In the genomic region with DNA sequence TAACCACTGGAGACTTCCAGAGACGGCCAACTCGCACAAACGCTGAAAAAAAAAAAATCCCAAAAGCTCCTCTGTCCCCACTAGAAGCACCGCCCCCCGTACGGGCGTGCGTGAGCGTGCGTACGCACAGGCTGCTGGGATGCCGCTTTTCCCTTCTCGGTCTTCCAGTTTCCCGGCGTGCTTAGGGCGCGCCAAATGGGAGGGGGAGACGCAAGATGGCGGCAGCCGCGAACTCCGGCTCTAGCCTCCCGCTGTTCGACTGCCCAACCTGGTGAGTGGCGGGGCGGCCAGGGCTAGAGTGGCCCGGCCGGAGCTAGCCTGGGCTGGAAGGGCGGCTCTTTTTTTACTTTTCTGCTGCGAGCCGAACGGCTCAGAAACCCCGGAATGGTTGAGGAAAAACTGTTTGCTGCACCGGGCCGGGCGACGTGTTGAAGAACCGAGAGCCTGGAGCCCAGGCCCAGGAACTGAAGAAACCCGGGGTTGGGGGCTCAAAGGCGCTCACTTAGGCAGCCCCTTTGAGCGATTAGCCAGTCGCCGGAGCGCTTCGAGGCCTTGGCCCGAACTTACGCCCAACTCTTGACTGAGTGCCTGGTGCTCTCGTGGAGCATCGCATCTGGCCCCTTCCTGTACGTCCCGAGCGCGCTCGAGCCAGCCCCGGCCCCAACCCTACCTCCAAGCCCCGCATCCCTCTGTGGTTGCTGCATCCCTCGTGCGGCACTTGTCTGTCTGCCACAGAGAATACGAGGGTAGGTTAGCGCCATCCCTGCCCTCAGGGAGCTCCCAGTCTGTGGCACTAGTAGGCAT, we compare ENCODE assay signal across 1 cellular context.
TF ChIP-seq lines count a peak whose summit lies in the region.

A gene (plus strand): TSS at position 162 of the 804 bp plus-strand sequence. CDS start 54 bp downstream, at position 216.

TF ChIP-seq in GM12878, 131 proteins besides CTCF, POLR2A, EP300 and RAD21 (continued from another document and continues in another):
- TF ChIP-seq, protein P1, sequence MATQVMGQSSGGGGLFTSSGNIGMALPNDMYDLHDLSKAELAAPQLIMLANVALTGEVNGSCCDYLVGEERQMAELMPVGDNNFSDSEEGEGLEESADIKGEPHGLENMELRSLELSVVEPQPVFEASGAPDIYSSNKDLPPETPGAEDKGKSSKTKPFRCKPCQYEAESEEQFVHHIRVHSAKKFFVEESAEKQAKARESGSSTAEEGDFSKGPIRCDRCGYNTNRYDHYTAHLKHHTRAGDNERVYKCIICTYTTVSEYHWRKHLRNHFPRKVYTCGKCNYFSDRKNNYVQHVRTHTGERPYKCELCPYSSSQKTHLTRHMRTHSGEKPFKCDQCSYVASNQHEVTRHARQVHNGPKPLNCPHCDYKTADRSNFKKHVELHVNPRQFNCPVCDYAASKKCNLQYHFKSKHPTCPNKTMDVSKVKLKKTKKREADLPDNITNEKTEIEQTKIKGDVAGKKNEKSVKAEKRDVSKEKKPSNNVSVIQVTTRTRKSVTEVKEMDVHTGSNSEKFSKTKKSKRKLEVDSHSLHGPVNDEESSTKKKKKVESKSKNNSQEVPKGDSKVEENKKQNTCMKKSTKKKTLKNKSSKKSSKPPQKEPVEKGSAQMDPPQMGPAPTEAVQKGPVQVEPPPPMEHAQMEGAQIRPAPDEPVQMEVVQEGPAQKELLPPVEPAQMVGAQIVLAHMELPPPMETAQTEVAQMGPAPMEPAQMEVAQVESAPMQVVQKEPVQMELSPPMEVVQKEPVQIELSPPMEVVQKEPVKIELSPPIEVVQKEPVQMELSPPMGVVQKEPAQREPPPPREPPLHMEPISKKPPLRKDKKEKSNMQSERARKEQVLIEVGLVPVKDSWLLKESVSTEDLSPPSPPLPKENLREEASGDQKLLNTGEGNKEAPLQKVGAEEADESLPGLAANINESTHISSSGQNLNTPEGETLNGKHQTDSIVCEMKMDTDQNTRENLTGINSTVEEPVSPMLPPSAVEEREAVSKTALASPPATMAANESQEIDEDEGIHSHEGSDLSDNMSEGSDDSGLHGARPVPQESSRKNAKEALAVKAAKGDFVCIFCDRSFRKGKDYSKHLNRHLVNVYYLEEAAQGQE (IDR thresholded peaks at IDR 0.05; ENCODE audit: low read depth, low read length) = no peak
- TF ChIP-seq CHD4 (IDR thresholded peaks at IDR 0.05) (no peak), MXI1 (IDR thresholded peaks at IDR 0.05; ENCODE audit: low read depth, low read length) (peak; percentile 78), ZNF24 (IDR thresholded peaks at IDR 0.05) (no peak), POLR2AphosphoS5 (IDR thresholded peaks at IDR 0.05; ENCODE audit: low read length) (peak; percentile 94), STAT3 (IDR thresholded peaks at IDR 0.05; ENCODE audit: low read depth, low read length) (no peak), MEF2B (IDR thresholded peaks at IDR 0.05; ENCODE audit: partially characterized antibody, poor library complexity, severe bottlenecking) (no peak), TCF7 (IDR thresholded peaks at IDR 0.05; ENCODE audit: borderline replicate concordance) (no peak), STAT1 (conservative IDR thresholded peaks at IDR 0.05) (no peak), ZZZ3 (IDR thresholded peaks at IDR 0.05; ENCODE audit: control insufficient read depth, insufficient read length, low read depth) (no peak), TBL1XR1 (IDR thresholded peaks at IDR 0.05; ENCODE audit: low read depth, low read length) (peak; percentile 59; the same call in 1 of the 2 replicates), MEF2A (IDR thresholded peaks at IDR 0.05; ENCODE audit: insufficient read depth, low read depth, low read length) (no peak), SMAD1 (IDR thresholded peaks at IDR 0.05; ENCODE audit: low read depth, partially characterized antibody) (peak; percentile 76), NR2F1 (conservative IDR thresholded peaks at IDR 0.05) (no peak), NR2C2 (IDR thresholded peaks at IDR 0.05; ENCODE audit: borderline replicate concordance, control insufficient read depth, insufficient read length, low read depth) (no peak), ZNF207 (IDR thresholded peaks at IDR 0.05; ENCODE audit: borderline replicate concordance) (no peak; the same call in 1 of the 2 replicates), POU2F2 (IDR thresholded peaks at IDR 0.05; ENCODE audit: borderline replicate concordance, low read depth, low read length) (peak; percentile 61; the same call in 1 of the 3 replicates), ZNF217 (IDR thresholded peaks at IDR 0.05) (no peak), SREBF1 (IDR thresholded peaks at IDR 0.05; ENCODE audit: low read length) (no peak), ETV6 (conservative IDR thresholded peaks at IDR 0.05 in 1 of 2, IDR thresholded peaks at IDR 0.05 in 1 of 2; ENCODE audit: borderline replicate concordance in 1 of 2, low read depth in 1 of 2) (no peak), NFXL1 (IDR thresholded peaks at IDR 0.05; ENCODE audit: borderline replicate concordance) (no peak), IRF4 (IDR thresholded peaks at IDR 0.05; ENCODE audit: low read depth, low read length) (no peak), WRNIP1 (IDR thresholded peaks at IDR 0.05; ENCODE audit: borderline replicate concordance, low read depth, low read length) (no peak), SIX5 (IDR thresholded peaks at IDR 0.05; ENCODE audit: low read depth, low read length, severe bottlenecking) (no peak), YBX1 (IDR thresholded peaks at IDR 0.05) (no peak), ATF7 (IDR thresholded peaks at IDR 0.05; ENCODE audit: low read depth) (no peak), HDAC6 (IDR thresholded peaks at IDR 0.05; ENCODE audit: unreplicated experiment) (no peak), GABPA (IDR thresholded peaks at IDR 0.05; ENCODE audit: low read depth) (no peak), CHD2 (IDR thresholded peaks at IDR 0.05; ENCODE audit: borderline replicate concordance, low read depth, low read length) (0 out of 2 replicates have a peak, but pooled peaks have one; percentile 34), SMAD5 (IDR thresholded peaks at IDR 0.05; ENCODE audit: low read depth) (peak; percentile 78), IKZF1 (conservative IDR thresholded peaks at IDR 0.05) (peak; percentile 85), NFYA (IDR thresholded peaks at IDR 0.05; ENCODE audit: borderline replicate concordance, low read depth, low read length) (no peak), TAF1 (IDR thresholded peaks at IDR 0.05; ENCODE audit: borderline replicate concordance, low read depth, low read length) (peak; percentile 99), RB1 (IDR thresholded peaks at IDR 0.05; ENCODE audit: borderline replicate concordance) (no peak), PAX8 (IDR thresholded peaks at IDR 0.05) (no peak), PAX5 (IDR thresholded peaks at IDR 0.05; ENCODE audit: borderline replicate concordance, low read depth, low read length) (no peak), FOXM1 (IDR thresholded peaks at IDR 0.05; ENCODE audit: low read depth, low read length) (no peak), BACH1 (IDR thresholded peaks at IDR 0.05; ENCODE audit: borderline replicate concordance) (peak; percentile 13; the same call in 1 of the 2 replicates)
- TF ChIP-seq, protein P2, sequence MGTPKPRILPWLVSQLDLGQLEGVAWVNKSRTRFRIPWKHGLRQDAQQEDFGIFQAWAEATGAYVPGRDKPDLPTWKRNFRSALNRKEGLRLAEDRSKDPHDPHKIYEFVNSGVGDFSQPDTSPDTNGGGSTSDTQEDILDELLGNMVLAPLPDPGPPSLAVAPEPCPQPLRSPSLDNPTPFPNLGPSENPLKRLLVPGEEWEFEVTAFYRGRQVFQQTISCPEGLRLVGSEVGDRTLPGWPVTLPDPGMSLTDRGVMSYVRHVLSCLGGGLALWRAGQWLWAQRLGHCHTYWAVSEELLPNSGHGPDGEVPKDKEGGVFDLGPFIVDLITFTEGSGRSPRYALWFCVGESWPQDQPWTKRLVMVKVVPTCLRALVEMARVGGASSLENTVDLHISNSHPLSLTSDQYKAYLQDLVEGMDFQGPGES (IDR thresholded peaks at IDR 0.05) = 0 out of 2 replicates have a peak, but pooled peaks have one; percentile 35
- TF ChIP-seq, protein P3, sequence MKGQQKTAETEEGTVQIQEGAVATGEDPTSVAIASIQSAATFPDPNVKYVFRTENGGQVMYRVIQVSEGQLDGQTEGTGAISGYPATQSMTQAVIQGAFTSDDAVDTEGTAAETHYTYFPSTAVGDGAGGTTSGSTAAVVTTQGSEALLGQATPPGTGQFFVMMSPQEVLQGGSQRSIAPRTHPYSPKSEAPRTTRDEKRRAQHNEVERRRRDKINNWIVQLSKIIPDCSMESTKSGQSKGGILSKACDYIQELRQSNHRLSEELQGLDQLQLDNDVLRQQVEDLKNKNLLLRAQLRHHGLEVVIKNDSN (IDR thresholded peaks at IDR 0.05; ENCODE audit: borderline replicate concordance, extremely low read length, insufficient read depth, low read depth, low read length) = no peak
- TF ChIP-seq, protein P4, sequence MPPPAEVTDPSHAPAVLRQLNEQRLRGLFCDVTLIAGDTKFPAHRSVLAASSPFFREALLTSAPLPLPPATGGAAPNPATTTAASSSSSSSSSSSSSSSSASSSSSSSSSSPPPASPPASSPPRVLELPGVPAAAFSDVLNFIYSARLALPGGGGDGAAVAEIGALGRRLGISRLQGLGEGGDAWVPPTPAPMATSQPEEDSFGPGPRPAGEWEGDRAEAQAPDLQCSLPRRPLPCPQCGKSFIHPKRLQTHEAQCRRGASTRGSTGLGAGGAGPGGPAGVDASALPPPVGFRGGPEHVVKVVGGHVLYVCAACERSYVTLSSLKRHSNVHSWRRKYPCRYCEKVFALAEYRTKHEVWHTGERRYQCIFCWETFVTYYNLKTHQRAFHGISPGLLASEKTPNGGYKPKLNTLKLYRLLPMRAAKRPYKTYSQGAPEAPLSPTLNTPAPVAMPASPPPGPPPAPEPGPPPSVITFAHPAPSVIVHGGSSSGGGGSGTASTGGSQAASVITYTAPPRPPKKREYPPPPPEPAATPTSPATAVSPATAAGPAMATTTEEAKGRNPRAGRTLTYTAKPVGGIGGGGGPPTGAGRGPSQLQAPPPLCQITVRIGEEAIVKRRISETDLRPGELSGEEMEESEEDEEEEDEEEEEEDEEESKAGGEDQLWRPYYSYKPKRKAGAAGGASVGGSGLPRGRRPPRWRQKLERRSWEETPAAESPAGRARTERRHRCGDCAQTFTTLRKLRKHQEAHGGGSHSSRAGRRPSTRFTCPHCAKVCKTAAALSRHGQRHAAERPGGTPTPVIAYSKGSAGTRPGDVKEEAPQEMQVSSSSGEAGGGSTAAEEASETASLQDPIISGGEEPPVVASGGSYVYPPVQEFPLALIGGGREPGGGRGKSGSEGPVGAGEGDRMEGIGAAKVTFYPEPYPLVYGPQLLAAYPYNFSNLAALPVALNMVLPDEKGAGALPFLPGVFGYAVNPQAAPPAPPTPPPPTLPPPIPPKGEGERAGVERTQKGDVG (CRISPR knock-in tag; IDR thresholded peaks at IDR 0.05) = no peak
- TF ChIP-seq, protein P5, sequence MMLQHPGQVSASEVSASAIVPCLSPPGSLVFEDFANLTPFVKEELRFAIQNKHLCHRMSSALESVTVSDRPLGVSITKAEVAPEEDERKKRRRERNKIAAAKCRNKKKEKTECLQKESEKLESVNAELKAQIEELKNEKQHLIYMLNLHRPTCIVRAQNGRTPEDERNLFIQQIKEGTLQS (IDR thresholded peaks at IDR 0.05; ENCODE audit: borderline replicate concordance, extremely low read depth, low read depth, low read length) = no peak
- TF ChIP-seq, protein P6, sequence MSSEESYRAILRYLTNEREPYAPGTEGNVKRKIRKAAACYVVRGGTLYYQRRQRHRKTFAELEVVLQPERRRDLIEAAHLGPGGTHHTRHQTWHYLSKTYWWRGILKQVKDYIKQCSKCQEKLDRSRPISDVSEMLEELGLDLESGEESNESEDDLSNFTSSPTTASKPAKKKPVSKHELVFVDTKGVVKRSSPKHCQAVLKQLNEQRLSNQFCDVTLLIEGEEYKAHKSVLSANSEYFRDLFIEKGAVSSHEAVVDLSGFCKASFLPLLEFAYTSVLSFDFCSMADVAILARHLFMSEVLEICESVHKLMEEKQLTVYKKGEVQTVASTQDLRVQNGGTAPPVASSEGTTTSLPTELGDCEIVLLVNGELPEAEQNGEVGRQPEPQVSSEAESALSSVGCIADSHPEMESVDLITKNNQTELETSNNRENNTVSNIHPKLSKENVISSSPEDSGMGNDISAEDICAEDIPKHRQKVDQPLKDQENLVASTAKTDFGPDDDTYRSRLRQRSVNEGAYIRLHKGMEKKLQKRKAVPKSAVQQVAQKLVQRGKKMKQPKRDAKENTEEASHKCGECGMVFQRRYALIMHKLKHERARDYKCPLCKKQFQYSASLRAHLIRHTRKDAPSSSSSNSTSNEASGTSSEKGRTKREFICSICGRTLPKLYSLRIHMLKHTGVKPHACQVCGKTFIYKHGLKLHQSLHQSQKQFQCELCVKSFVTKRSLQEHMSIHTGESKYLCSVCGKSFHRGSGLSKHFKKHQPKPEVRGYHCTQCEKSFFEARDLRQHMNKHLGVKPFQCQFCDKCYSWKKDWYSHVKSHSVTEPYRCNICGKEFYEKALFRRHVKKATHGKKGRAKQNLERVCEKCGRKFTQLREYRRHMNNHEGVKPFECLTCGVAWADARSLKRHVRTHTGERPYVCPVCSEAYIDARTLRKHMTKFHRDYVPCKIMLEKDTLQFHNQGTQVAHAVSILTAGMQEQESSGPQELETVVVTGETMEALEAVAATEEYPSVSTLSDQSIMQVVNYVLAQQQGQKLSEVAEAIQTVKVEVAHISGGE (CRISPR knock-in tag; IDR thresholded peaks at IDR 0.05) = no peak
- TF ChIP-seq, protein P7, sequence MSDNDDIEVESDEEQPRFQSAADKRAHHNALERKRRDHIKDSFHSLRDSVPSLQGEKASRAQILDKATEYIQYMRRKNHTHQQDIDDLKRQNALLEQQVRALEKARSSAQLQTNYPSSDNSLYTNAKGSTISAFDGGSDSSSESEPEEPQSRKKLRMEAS (IDR thresholded peaks at IDR 0.05; ENCODE audit: low read depth, low read length) = peak; percentile 73
- TF ChIP-seq, protein P8, sequence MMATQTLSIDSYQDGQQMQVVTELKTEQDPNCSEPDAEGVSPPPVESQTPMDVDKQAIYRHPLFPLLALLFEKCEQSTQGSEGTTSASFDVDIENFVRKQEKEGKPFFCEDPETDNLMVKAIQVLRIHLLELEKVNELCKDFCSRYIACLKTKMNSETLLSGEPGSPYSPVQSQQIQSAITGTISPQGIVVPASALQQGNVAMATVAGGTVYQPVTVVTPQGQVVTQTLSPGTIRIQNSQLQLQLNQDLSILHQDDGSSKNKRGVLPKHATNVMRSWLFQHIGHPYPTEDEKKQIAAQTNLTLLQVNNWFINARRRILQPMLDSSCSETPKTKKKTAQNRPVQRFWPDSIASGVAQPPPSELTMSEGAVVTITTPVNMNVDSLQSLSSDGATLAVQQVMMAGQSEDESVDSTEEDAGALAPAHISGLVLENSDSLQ (IDR thresholded peaks at IDR 0.05) = peak; percentile 52; the same call in 1 of the 2 replicates
- TF ChIP-seq, protein P9, sequence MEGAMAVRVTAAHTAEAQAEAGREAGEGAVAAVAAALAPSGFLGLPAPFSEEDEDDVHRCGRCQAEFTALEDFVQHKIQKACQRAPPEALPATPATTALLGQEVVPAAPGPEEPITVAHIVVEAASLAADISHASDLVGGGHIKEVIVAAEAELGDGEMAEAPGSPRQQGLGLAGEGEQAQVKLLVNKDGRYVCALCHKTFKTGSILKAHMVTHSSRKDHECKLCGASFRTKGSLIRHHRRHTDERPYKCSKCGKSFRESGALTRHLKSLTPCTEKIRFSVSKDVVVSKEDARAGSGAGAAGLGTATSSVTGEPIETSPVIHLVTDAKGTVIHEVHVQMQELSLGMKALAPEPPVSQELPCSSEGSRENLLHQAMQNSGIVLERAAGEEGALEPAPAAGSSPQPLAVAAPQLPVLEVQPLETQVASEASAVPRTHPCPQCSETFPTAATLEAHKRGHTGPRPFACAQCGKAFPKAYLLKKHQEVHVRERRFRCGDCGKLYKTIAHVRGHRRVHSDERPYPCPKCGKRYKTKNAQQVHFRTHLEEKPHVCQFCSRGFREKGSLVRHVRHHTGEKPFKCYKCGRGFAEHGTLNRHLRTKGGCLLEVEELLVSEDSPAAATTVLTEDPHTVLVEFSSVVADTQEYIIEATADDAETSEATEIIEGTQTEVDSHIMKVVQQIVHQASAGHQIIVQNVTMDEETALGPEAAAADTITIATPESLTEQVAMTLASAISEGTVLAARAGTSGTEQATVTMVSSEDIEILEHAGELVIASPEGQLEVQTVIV (IDR thresholded peaks at IDR 0.05; ENCODE audit: borderline replicate concordance, partially characterized antibody) = no peak
